8 cellular contexts compared by ENCODE assay signal in the genomic region with DNA sequence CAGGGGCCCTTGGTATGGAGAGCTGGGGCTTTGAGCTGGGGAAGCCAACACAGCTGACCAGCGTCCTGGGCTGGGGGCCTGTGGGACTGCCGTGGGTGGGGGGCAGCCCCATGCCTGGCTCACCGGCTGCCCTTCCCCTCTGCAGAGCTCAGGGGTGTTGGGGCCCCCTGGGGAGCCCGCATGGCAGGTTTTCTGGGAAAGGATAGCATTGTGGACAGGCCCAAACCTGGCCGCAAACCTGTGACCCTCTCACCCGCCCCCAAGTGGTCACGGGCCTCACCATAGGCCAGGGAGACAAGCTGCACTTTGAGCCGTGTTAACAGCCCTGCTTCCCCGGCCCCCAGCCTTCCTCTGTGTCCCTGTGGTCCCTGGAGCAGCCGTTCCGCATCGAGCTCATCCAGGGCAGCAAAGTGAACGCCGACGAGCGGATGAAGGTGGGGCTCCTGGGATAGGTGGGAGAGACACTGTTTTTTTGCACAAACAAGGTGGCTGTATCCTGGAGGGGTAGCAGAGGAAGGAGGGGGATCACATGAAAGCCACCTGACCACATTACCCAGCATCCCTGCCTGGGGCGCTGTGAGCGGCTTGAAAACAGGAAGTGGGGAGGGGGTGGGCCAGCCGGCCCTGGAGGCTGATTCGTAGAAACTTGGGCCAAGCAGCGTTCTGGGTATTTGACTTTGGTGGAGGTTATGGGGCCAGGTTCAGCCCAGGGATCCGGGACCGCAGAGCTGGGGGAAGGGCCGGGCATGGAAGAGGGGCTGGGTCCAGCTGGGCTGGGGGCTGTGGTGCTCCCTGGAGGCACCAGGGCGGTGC.
DNase-seq lines count a peak whose midpoint lies in the region; ATAC-seq and TF ChIP-seq lines count a peak whose summit lies in the region.

No MANE protein-coding gene starts in this region.

- H3K27me3 ChIP-seq in GM06990 (replicated peaks; ENCODE audit: control insufficient read depth, insufficient read depth, low read length) (no peaks in the 10 kb centered on the region), adrenal gland (no peaks in the 10 kb centered on the region), lung (ENCODE audit: control insufficient read depth, insufficient read depth) (no peaks in the 10 kb centered on the region)

- H3K36me3 Mint-ChIP-seq in T-helper 17 cell (ENCODE audit: low read depth): peaks cover 9% of the 10 kb centered on the region

- DNase-seq in GM06990 (ENCODE audit: extremely low read depth, insufficient read length) (peak; percentile 71), T-helper 17 cell (peak; percentile 66 to 78 (median 69)), adrenal gland (peak; percentile 50 to 75 (median 55)), lung (ENCODE audit: low spot score) (peak; percentile 57), NCI-H2227 treated with DMSO at 0.1 percent for 48 hours (lab: John Stamatoyannopoulos, UW) (no peak), HT-29 (ENCODE audit: low spot score) (no peak)
- peak; percentile 80 to 87 for DNase-seq in stimulated activated CD8-positive, alpha-beta memory T cell treated with anti-CD3 and anti-CD28 coated beads, Interleukin-15, amount 100 ng/mL, for 48 hours (ENCODE audit: low read depth in 2 of 2)

- intact Hi-C loops in adrenal gland (cut with DNase I): no loop called here

- H3K4me1 ChIP-seq in adrenal gland (replicated peaks in 1 of 2) (peaks cover 0 to 19% of the 10 kb centered on the region in 2 donors), lung (ENCODE audit: control insufficient read depth in 2 of 2, insufficient read depth in 2 of 2, low read length in 2 of 2) (no peaks in the 10 kb centered on the region)

- peak overlapping the region; percentile 97 for H3K27ac Mint-ChIP-seq in T-helper 17 cell

- no peak for TF ChIP-seq POLR2A in adrenal gland (IDR thresholded peaks at IDR 0.05)

- H3K36me3 ChIP-seq in GM06990 (ENCODE audit: control insufficient read depth, insufficient read depth, low read length) (peaks cover 57% of the 10 kb centered on the region), adrenal gland (replicated peaks in 1 of 2) (no peaks in the 10 kb centered on the region), lung (ENCODE audit: control insufficient read depth in 2 of 2, insufficient read depth in 2 of 2, low read length in 2 of 2) (peaks cover 0 to 39% of the 10 kb centered on the region in 2 donors)

- WGBS in adrenal gland, 4 donors: 49 to 62% (median 58%) methylated on average over 18 to 25 of the region's 25 CpGs
- 25 to 54% methylated on average over 25 of the region's 25 CpGs for WGBS in lung, 2 donors

- H3K4me3 ChIP-seq in GM06990 (replicated peaks; ENCODE audit: low read depth, low read length): peak overlapping the region; percentile 26
- peak overlapping the region in 1 of 4 donors; percentile 28 for H3K4me3 ChIP-seq in adrenal gland
- peak overlapping the region; percentile 0 for H3K4me3 ChIP-seq in lung

- no peaks in the 10 kb centered on the region for H3K27me3 Mint-ChIP-seq in T-helper 17 cell

- peak overlapping the region; percentile 93 for H3K4me3 Mint-ChIP-seq in T-helper 17 cell

- no peak for TF ChIP-seq CTCF in GM06990 (IDR thresholded peaks at IDR 0.05; ENCODE audit: insufficient read depth, low read length, poor library complexity, severe bottlenecking)
- TF ChIP-seq CTCF in adrenal gland (IDR thresholded peaks at IDR 0.05): no peak
- no peak for TF ChIP-seq CTCF in lung (IDR thresholded peaks at IDR 0.05; ENCODE audit: control extremely low read depth, extremely low read depth)

- H3K4me1 Mint-ChIP-seq in T-helper 17 cell: peaks cover 30% of the 10 kb centered on the region

- H3K9me3 ChIP-seq in T-helper 17 cell (ENCODE audit: control insufficient read depth, low read length, poor library complexity, severe bottlenecking) (no peaks in the 10 kb centered on the region), adrenal gland (replicated peaks in 1 of 3) (no peaks in the 10 kb centered on the region), lung (ENCODE audit: control insufficient read depth in 2 of 2, insufficient read depth in 1 of 2, low read length in 1 of 2) (no peaks in the 10 kb centered on the region)

- ATAC-seq in HG02840 (IDR thresholded peaks at IDR 0.05; ENCODE audit: low FRiP score, unreplicated experiment) (peak; percentile 58), T-helper 17 cell (peak; percentile 85), lung (ENCODE audit: insufficient read depth, low FRiP score) (peak; percentile 64)

- H3K27ac ChIP-seq in adrenal gland (peak overlapping the region in 2 of 5 donors; percentile 26 to 72), lung (ENCODE audit: low read depth in 1 of 2, low read length in 1 of 2) (peak overlapping the region in 1 of 2 donors; percentile 30)

Comparison
In these comparisons a context has a peak if more than half of its experiments do, and no peak if none do; other contexts are left out.
1. DNase-seq: peak in GM06990 (single experiment), T-helper 17 cell (3 of 3), adrenal gland (7 of 7), lung (single experiment) and stimulated activated CD8-positive, alpha-beta memory T cell treated with anti-CD3 and anti-CD28 coated beads, Interleukin-15, amount 100 ng/mL, for 48 hours (2 of 2); none in NCI-H2227 treated with DMSO at 0.1 percent for 48 hours (single experiment) and HT-29 (single experiment).
2. Peak in every context shown above with its lines, with median percentiles within 50 percentile points of each other: ATAC-seq.